8 cellular contexts compared by ENCODE assay signal in genomic region chr1:154961207-154961496, GRCh38. TPM values are rescaled to one million over a fixed set of nuclear protein-coding genes. Genes with fewer than 3 reads are reported as not detected.
DNase-seq lines count a peak whose midpoint lies in the region; ATAC-seq and TF ChIP-seq lines count a peak whose summit lies in the region.

No MANE protein-coding gene starts in this region.

- H3K27ac ChIP-seq in CD4-positive, alpha-beta memory T cell (ENCODE audit: low read depth, low read length): peak overlapping the region; percentile 84

- POLR2A ChIA-PET in CD4-positive, alpha-beta memory T cell (lab: Charles Lee; ENCODE audit: partially characterized antibody): interaction anchor here (0.6 to 41.7 kb wide), 12 partner anchors 10 to 120 kb away, joined by 3 to 1543 read pairs (median 3); partner anchors contain the start of genes ADAM15, CKS1B, FLAD1 and LENEP

- TF ChIP-seq CTCF in choroid plexus epithelial cell (conservative IDR thresholded peaks at IDR 0.05; ENCODE audit: low read depth, low read length): no peak
- TF ChIP-seq CTCF in nephron (IDR thresholded peaks at IDR 0.05; ENCODE audit: unreplicated experiment in 3 of 3): no peak

- no peak for ATAC-seq in HG03039 (IDR thresholded peaks at IDR 0.05; ENCODE audit: unreplicated experiment)

- no peak for DNase-seq in CD4-positive, alpha-beta memory T cell
- DNase-seq in NCI-H2171 (lab: John Stamatoyannopoulos, UW) (peak; percentile 55), choroid plexus epithelial cell (ENCODE audit: low read depth) (no peak), AG08396 (ENCODE audit: low spot score) (no peak), OCI-M1 (lab: John Stamatoyannopoulos, UW) (no peak)
- DNase-seq in effector CD8-positive, alpha-beta T cell (lab: John Stamatoyannopoulos, UW): no peak

- CTCF ChIA-PET in CD4-positive, alpha-beta memory T cell (lab: Charles Lee; ENCODE audit: partially characterized antibody): interaction anchor here (0.9 to 3.9 kb wide), 13 partner anchors 9 to 90 kb away, joined by 3 to 41 read pairs (median 7); partner anchors contain the start of genes ADAM15, CKS1B, FLAD1 and LENEP

- H3K27me3 ChIP-seq in CD4-positive, alpha-beta memory T cell (ENCODE audit: insufficient read depth, low read length): no peaks in the 10 kb centered on the region

- H3K27ac Mint-ChIP-seq in CD4-positive, alpha-beta memory T cell: peak overlapping the region; percentile 97 to 99 (median 98)
- H3K27ac Mint-ChIP-seq in nephron: peak overlapping the region; percentile 97 to 99 (median 99)

- peaks cover 35% of the 10 kb centered on the region for H3K36me3 ChIP-seq in CD4-positive, alpha-beta memory T cell (ENCODE audit: insufficient read depth, low read length)

- peak overlapping the region; percentile 94 to 98 (median 97) for H3K4me3 Mint-ChIP-seq in CD4-positive, alpha-beta memory T cell
- peak overlapping the region; percentile 88 to 97 (median 95) for H3K4me3 Mint-ChIP-seq in nephron

- H3K9me3 ChIP-seq in CD4-positive, alpha-beta memory T cell (ENCODE audit: control insufficient read depth in 1 of 2, low read length in 2 of 2): no peaks in the 10 kb centered on the region

- peaks cover 22 to 62% (median 43%) of the 10 kb centered on the region in 4 donors for H3K4me1 Mint-ChIP-seq in CD4-positive, alpha-beta memory T cell
- peaks cover 54% of the 10 kb centered on the region for H3K4me1 Mint-ChIP-seq in nephron

- H3K4me1 ChIP-seq in CD4-positive, alpha-beta memory T cell (ENCODE audit: insufficient read depth, low read length): peaks cover 49% of the 10 kb centered on the region

- intact Hi-C loops in CD4-positive, alpha-beta memory T cell (cut with micrococcal nuclease): loop anchor here (1.0 to 2.0 kb wide), 6 partner anchors 13 to 100 kb away; partner anchors contain the start of genes CKS1B and FLAD1

- H3K9me3 Mint-ChIP-seq in CD4-positive, alpha-beta memory T cell: no peaks in the 10 kb centered on the region
- no peaks in the 10 kb centered on the region for H3K9me3 Mint-ChIP-seq in nephron

- peaks cover 22 to 45% of the 10 kb centered on the region in 2 donors for H3K36me3 Mint-ChIP-seq in CD4-positive, alpha-beta memory T cell
- H3K36me3 Mint-ChIP-seq in nephron (ENCODE audit: low read depth): peaks cover 36% of the 10 kb centered on the region

- peak overlapping the region; percentile 63 to 65 for H3K4me3 ChIP-seq in CD4-positive, alpha-beta memory T cell (ENCODE audit: low read length in 2 of 2)
- H3K4me3 ChIP-seq in choroid plexus epithelial cell (ENCODE audit: low read depth, low read length): peak overlapping the region; percentile 86

- H3K27me3 Mint-ChIP-seq in CD4-positive, alpha-beta memory T cell: no peaks in the 10 kb centered on the region
- H3K27me3 Mint-ChIP-seq in nephron (ENCODE audit: low read depth): no peaks in the 10 kb centered on the region

RNA-seq across cellular contexts. Expression of gene PYGO2, which starts 0.4 kb away (rescaled TPM):
- total RNA-seq in CD4-positive, alpha-beta memory T cell: 10 to 100 TPM; 78.4 to 80.2 TPM
- 10 to 100 TPM; 22.5 to 54.2 TPM for polyA plus RNA-seq in CD4-positive, alpha-beta memory T cell

RNA-seq across cellular contexts. Expression of gene PBXIP1, which starts 5.3 kb away (rescaled TPM):
- total RNA-seq in CD4-positive, alpha-beta memory T cell: 100 to 1,000 TPM; 435 to 438 TPM
- polyA plus RNA-seq in CD4-positive, alpha-beta memory T cell: 100 to 1,000 TPM; 263 to 404 TPM

RNA-seq across cellular contexts. Expression of gene SHC1, which starts 9.4 kb away (rescaled TPM):
- total RNA-seq in CD4-positive, alpha-beta memory T cell: 10 to 100 TPM; 78.4 to 81.7 TPM
- 10 to 100 TPM; 36.4 to 44.5 TPM for polyA plus RNA-seq in CD4-positive, alpha-beta memory T cell

RNA-seq across cellular contexts. Expression of gene CKS1B, which starts 13.3 kb away (rescaled TPM):
- total RNA-seq in CD4-positive, alpha-beta memory T cell: 10 to 100 TPM; 12.2 to 13.0 TPM
- polyA plus RNA-seq in CD4-positive, alpha-beta memory T cell: 10 to 100 TPM; 50.2 to 67.9 TPM

RNA-seq across cellular contexts. Expression of gene FLAD1, which starts 22.0 kb away (rescaled TPM):
- 10 to 100 TPM; 52.4 to 56.6 TPM for total RNA-seq in CD4-positive, alpha-beta memory T cell
- 10 to 100 TPM; 48.9 to 75.9 TPM for polyA plus RNA-seq in CD4-positive, alpha-beta memory T cell
